In genomic region chr1:224317383-224318045, GRCh38 we compare ENCODE assay signal across 19 cellular contexts. TPM values are rescaled to one million over a fixed set of nuclear protein-coding genes. Genes with fewer than 3 reads are reported as not detected.
A peak's percentile ranks its signal among the peaks of the same experiment; 100 is the strongest.
DNase-seq lines count a peak whose midpoint lies in the region; ATAC-seq, FAIRE-seq and TF ChIP-seq lines count a peak whose summit lies in the region.
"Had no signal": no experiment of that assay in that cellular context is flagged by ENCODE, and none has a peak within 500 bp of the region (broad histone marks: within the 10 kb centered on the region; RNA-seq: fewer than 3 reads in every experiment).

No MANE protein-coding gene starts in this region.

- no peak for FAIRE-seq in GM12878 (lab: Jason Lieb, UNC)
- FAIRE-seq: endothelial cell of umbilical vein, GM18507 had no signal

- H3K4me3 ChIP-seq in GM12878: no peak overlapping the region

- H2AFZ ChIP-seq in GM12878 (ENCODE audit: control insufficient read depth, low read depth, low read length): no peak overlapping the region

- no peak overlapping the region for H3K4me2 ChIP-seq in GM12878 (ENCODE audit: control insufficient read depth, insufficient read depth)

- in situ Hi-C loops in GM12878 (cut with MboI): no loop called here

- DNase-seq in HEK293T (ENCODE audit: extremely low spot score) (peak; percentile 15), NCI-H2196 (lab: John Stamatoyannopoulos, UW; ENCODE audit: unreplicated experiment) (peak; percentile 78), GM12878 (ENCODE audit: low read depth, low spot score) (no peak)
- DNase-seq in stimulated activated CD4-positive, alpha-beta T cell treated with anti-CD3 and anti-CD28 coated beads, Interleukin-4, amount 100 ng/mL, for 24 hours: no peak
- DNase-seq in activated CD4-positive, alpha-beta memory T cell treated with anti-CD3 and anti-CD28 coated beads, Interleukin-2, amount 10 ng/mL, durations not matched to agents 7 days and 5 days: no peak
- no peak for DNase-seq in activated naive CD8-positive, alpha-beta T cell treated with anti-CD3 and anti-CD28 coated beads for 36 hours
- DNase-seq: activated CD4-positive, alpha-beta memory T cell treated with anti-CD3 and anti-CD28 coated beads for 36 hours; activated effector memory CD4-positive, alpha-beta T cell treated with anti-CD3 and anti-CD28 coated beads, Interleukin-2, amount 50 U/mL, for 16 hours; aorta; foreskin keratinocyte; Karpas-422; left ventricle myocardium superior; naive B cell; NCI-H226 had no signal

- SMC1A ChIA-PET in GM12878 (lab: Charles Lee; ENCODE audit: uncharacterized antibody, unreplicated experiment): interaction anchor here (0.7 to 1.8 kb wide), 4 partner anchors 12 to 149 kb away, joined by 3 to 4 read pairs (median 4); no protein-coding TSS in a partner anchor

- POLR2A ChIA-PET in HEK293T (lab: Yijun Ruan, JAX): interaction anchor here (1.6 kb wide), 1 partner anchor 12 kb away, joined by 4 read pairs; the partner anchor contains the start of gene NVL
- POLR2A ChIA-PET in GM12878 (lab: Charles Lee): no interaction called here
- POLR2A ChIA-PET in activated CD4-positive, alpha-beta memory T cell treated with anti-CD3 and anti-CD28 coated beads, Interleukin-2, amount 10 ng/mL, durations not matched to agents 7 days and 5 days (lab: Charles Lee): no interaction called here

- no peak for TF ChIP-seq EP300 in GM12878 (IDR thresholded peaks at IDR 0.05; ENCODE audit: borderline replicate concordance in 1 of 2, control insufficient read depth in 1 of 2, low read depth in 2 of 2, low read length in 2 of 2)

- CTCF ChIA-PET in HEK293T (lab: Yijun Ruan, JAX) (interaction anchor here (0.6 kb wide), 1 partner anchor 607 kb away, joined by 4 read pairs; no protein-coding TSS in a partner anchor), GM12878 (lab: Yijun Ruan, JAX) (interaction anchor here (0.6 kb wide), 1 partner anchor 179 kb away, joined by 3 read pairs; no protein-coding TSS in a partner anchor)
- CTCF ChIA-PET in activated CD4-positive, alpha-beta memory T cell treated with anti-CD3 and anti-CD28 coated beads, Interleukin-2, amount 10 ng/mL, durations not matched to agents 7 days and 5 days (lab: Charles Lee): no interaction called here

- no peak for TF ChIP-seq POLR2A in GM12878 (IDR thresholded peaks at IDR 0.05; ENCODE audit: low read depth, low read length)

- no peak for TF ChIP-seq RAD21 in GM12878 (IDR thresholded peaks at IDR 0.05; ENCODE audit: insufficient read depth, low read depth, low read length)

- H3K36me3 ChIP-seq in GM12878 (ENCODE audit: control insufficient read depth in 2 of 2, insufficient read depth in 2 of 2, low read length in 1 of 2): peaks cover 0 to 11% of the 10 kb centered on the region in 2 experiments; a peak in 1 of 4 replicates

- H3K4me1 ChIP-seq in GM12878 (ENCODE audit: control insufficient read depth, insufficient read depth, low read length): no peaks in the 10 kb centered on the region
- H3K4me1 ChIP-seq: foreskin keratinocyte had no signal

- ATAC-seq in GM12878 (no peak), HG03025 (IDR thresholded peaks at IDR 0.05; ENCODE audit: low FRiP score, unreplicated experiment) (no peak)
- ATAC-seq: foreskin keratinocyte, left ventricle myocardium superior had no signal

- H3K27ac ChIP-seq in C4-2B (peak overlapping the region; percentile 96), GM12878 (ENCODE audit: control insufficient read depth, insufficient read depth) (no peak overlapping the region)
- H3K27ac ChIP-seq: foreskin keratinocyte, HL-60 had no signal

- no peak overlapping the region for H3K27ac Mint-ChIP-seq in activated CD4-positive, alpha-beta memory T cell treated with anti-CD3 and anti-CD28 coated beads, Interleukin-2, amount 10 ng/mL, durations not matched to agents 7 days and 5 days
- H3K27ac Mint-ChIP-seq in activated naive CD8-positive, alpha-beta T cell treated with anti-CD3 and anti-CD28 coated beads for 36 hours: no peak overlapping the region
- H3K27ac Mint-ChIP-seq: activated CD4-positive, alpha-beta memory T cell treated with anti-CD3 and anti-CD28 coated beads for 36 hours had no signal

- no peaks in the 10 kb centered on the region for H3K9me3 ChIP-seq in GM12878 (replicated peaks; ENCODE audit: control insufficient read depth, insufficient read depth, low read length)

- no peak overlapping the region for H3K9ac ChIP-seq in GM12878 (ENCODE audit: control insufficient read depth, insufficient read depth, low read length)

- H3K4me3 Mint-ChIP-seq in activated CD4-positive, alpha-beta memory T cell treated with anti-CD3 and anti-CD28 coated beads, Interleukin-2, amount 10 ng/mL, durations not matched to agents 7 days and 5 days: no peak overlapping the region
- no peak overlapping the region for H3K4me3 Mint-ChIP-seq in activated naive CD8-positive, alpha-beta T cell treated with anti-CD3 and anti-CD28 coated beads for 36 hours
- H3K4me3 Mint-ChIP-seq: activated CD4-positive, alpha-beta memory T cell treated with anti-CD3 and anti-CD28 coated beads for 36 hours; naive B cell had no signal

- peaks cover 11% of the 10 kb centered on the region for H3K4me1 Mint-ChIP-seq in activated CD4-positive, alpha-beta memory T cell treated with anti-CD3 and anti-CD28 coated beads, Interleukin-2, amount 10 ng/mL, durations not matched to agents 7 days and 5 days
- H3K4me1 Mint-ChIP-seq in activated naive CD8-positive, alpha-beta T cell treated with anti-CD3 and anti-CD28 coated beads for 36 hours: peaks cover 12% of the 10 kb centered on the region

- H3K27me3 Mint-ChIP-seq in activated CD4-positive, alpha-beta memory T cell treated with anti-CD3 and anti-CD28 coated beads, Interleukin-2, amount 10 ng/mL, durations not matched to agents 7 days and 5 days: no peaks in the 10 kb centered on the region
- no peaks in the 10 kb centered on the region for H3K27me3 Mint-ChIP-seq in activated naive CD8-positive, alpha-beta T cell treated with anti-CD3 and anti-CD28 coated beads for 36 hours
- H3K27me3 Mint-ChIP-seq: activated CD4-positive, alpha-beta memory T cell treated with anti-CD3 and anti-CD28 coated beads for 36 hours; naive B cell had no signal

- intact Hi-C loops in GM12878 (cut with micrococcal nuclease; ENCODE audit: unreplicated experiment): no loop called here

- peaks cover 43% of the 10 kb centered on the region for H3K36me3 Mint-ChIP-seq in activated CD4-positive, alpha-beta memory T cell treated with anti-CD3 and anti-CD28 coated beads, Interleukin-2, amount 10 ng/mL, durations not matched to agents 7 days and 5 days (ENCODE audit: low read depth)
- peaks cover 9% of the 10 kb centered on the region for H3K36me3 Mint-ChIP-seq in activated naive CD8-positive, alpha-beta T cell treated with anti-CD3 and anti-CD28 coated beads for 36 hours

- H3K27me3 ChIP-seq in GM12878 (replicated peaks in 1 of 2; ENCODE audit: control insufficient read depth in 2 of 2, insufficient read depth in 2 of 2, low read length in 1 of 2): no peaks in the 10 kb centered on the region
- H3K27me3 ChIP-seq: foreskin keratinocyte had no signal

- 91% methylated on average over 4 of the region's 4 CpGs for WGBS in GM12878 (ENCODE audit: insufficient coverage, insufficient replicate concordance, low lambda C conversion rate, missing lambda C conversion rate)

- RAD21 ChIA-PET in GM12878 (lab: Charles Lee; ENCODE audit: unreplicated experiment): no interaction called here

- TF ChIP-seq CTCF in C4-2B (conservative IDR thresholded peaks at IDR 0.05) (no peak), GM12878 (IDR thresholded peaks at IDR 0.05 in 2 of 3, conservative IDR thresholded peaks at IDR 0.05 in 1 of 3; ENCODE audit: control insufficient read depth in 2 of 3, extremely low read depth in 1 of 3, insufficient read depth in 1 of 3, low read depth in 3 of 3, low read length in 3 of 3) (no peak)

- H3K79me2 ChIP-seq in GM12878 (ENCODE audit: control insufficient read depth, insufficient read depth, low read length): peaks cover 4% of the 10 kb centered on the region; the same call in 1 of the 2 replicates

- no peaks in the 10 kb centered on the region for H3K9me3 Mint-ChIP-seq in activated CD4-positive, alpha-beta memory T cell treated with anti-CD3 and anti-CD28 coated beads, Interleukin-2, amount 10 ng/mL, durations not matched to agents 7 days and 5 days
- no peaks in the 10 kb centered on the region for H3K9me3 Mint-ChIP-seq in activated naive CD8-positive, alpha-beta T cell treated with anti-CD3 and anti-CD28 coated beads for 36 hours
- H3K9me3 Mint-ChIP-seq: activated CD4-positive, alpha-beta memory T cell treated with anti-CD3 and anti-CD28 coated beads for 36 hours; naive B cell had no signal

- H4K20me1 ChIP-seq in GM12878 (ENCODE audit: control insufficient read depth, insufficient read depth): no peaks in the 10 kb centered on the region

- BruUV-seq in GM12878 (replicated peaks; lab: Mats Ljungman, UMichigan): TSS peak; percentile 19

RNA-seq across cellular contexts. Expression of gene NVL, which starts 12.5 kb away (rescaled TPM):
- total RNA-seq in GM12878 (2013; cell fraction: nucleolus; rRNA removed): 92.2 and 102 TPM in 2 replicates
- total RNA-seq in GM12878 (2014; rRNA removed): 23.5 and 32.9 TPM in 2 replicates
- total RNA-seq in GM12878 (2014; rRNA removed; fragmentation: Illumina TruSeq; extraction: Trizol): 38.0 and 41.3 TPM in 2 replicates
- 28.1 and 28.5 TPM in 2 replicates for total RNA-seq in GM12878 (2021)
- 14.0 TPM for polyA plus RNA-seq in GM12878 (2011; ENCODE audit: low read depth)
- 25.6 and 33.0 TPM in 2 replicates for polyA plus RNA-seq in GM12878 (2011; rRNA removed)
- 16.6 and 20.9 TPM in 2 replicates for polyA plus RNA-seq in GM12878 (2011; cell fraction: cytosol; rRNA removed)
- polyA plus RNA-seq in GM12878 (2011; cell fraction: nucleus; rRNA removed): 23.2 and 30.1 TPM in 2 replicates
- polyA plus RNA-seq in GM12878 (2012): 12.9 and 14.3 TPM in 2 replicates
- 43.6 and 58.2 TPM in 2 replicates for polyA plus RNA-seq in GM12878 (2014; fragmentation: Illumina TruSeq; extraction: Trizol)
- 10 to 100 TPM; 20.3 to 30.4 TPM for polyA plus RNA-seq in GM12878 (2014; fragmentation: Nextera tagmentation; extraction: Ambion mirVana)
- polyA plus RNA-seq in GM12878 (2014; rRNA removed): 32.7 and 37.4 TPM in 2 replicates
- 10 to 100 TPM; 46.4 to 49.6 TPM for polyA plus RNA-seq in GM12878 (2016; fragmentation: Nextera tagmentation; extraction: Ambion mirVana)
- 23.3 and 24.4 TPM in 2 replicates for polyA minus RNA-seq in GM12878 (2011; rRNA and poly(A)+ RNA removed)
- polyA minus RNA-seq in GM12878 (2011; cell fraction: cytosol; rRNA and poly(A)+ RNA removed): 9.9 and 10.2 TPM in 2 replicates
- polyA minus RNA-seq in GM12878 (2011; cell fraction: nucleus; rRNA and poly(A)+ RNA removed): 16.2 and 21.8 TPM in 2 replicates
- total RNA-seq in activated CD4-positive, alpha-beta memory T cell treated with anti-CD3 and anti-CD28 coated beads, Interleukin-2, amount 10 ng/mL, durations not matched to agents 7 days and 5 days: 10 to 100 TPM; 38.8 to 45.6 TPM
- total RNA-seq in activated naive CD8-positive, alpha-beta T cell treated with anti-CD3 and anti-CD28 coated beads for 36 hours: 10 to 100 TPM; 41.6 to 45.2 TPM

RNA-seq across cellular contexts. Expression of gene CNIH4, which starts 39.2 kb away (rescaled TPM):
- total RNA-seq in GM12878 (2013; cell fraction: nucleolus; rRNA removed): 38.0 and 39.4 TPM in 2 replicates
- total RNA-seq in GM12878 (2014; rRNA removed): 28.4 and 36.9 TPM in 2 replicates
- total RNA-seq in GM12878 (2014; rRNA removed; fragmentation: Illumina TruSeq; extraction: Trizol): 27.8 and 28.2 TPM in 2 replicates
- total RNA-seq in GM12878 (2021): 27.8 and 28.4 TPM in 2 replicates
- polyA plus RNA-seq in GM12878 (2011; ENCODE audit: low read depth): 5.5 TPM
- polyA plus RNA-seq in GM12878 (2011; rRNA removed): 67.3 and 69.8 TPM in 2 replicates
- 30.1 and 45.4 TPM in 2 replicates for polyA plus RNA-seq in GM12878 (2011; cell fraction: cytosol; rRNA removed)
- polyA plus RNA-seq in GM12878 (2011; cell fraction: nucleus; rRNA removed): 18.0 and 19.5 TPM in 2 replicates
- 25.2 and 31.2 TPM in 2 replicates for polyA plus RNA-seq in GM12878 (2012)
- 23.2 and 27.1 TPM in 2 replicates for polyA plus RNA-seq in GM12878 (2014; fragmentation: Illumina TruSeq; extraction: Trizol)
- 100 to 1,000 TPM; 134 to 173 TPM for polyA plus RNA-seq in GM12878 (2014; fragmentation: Nextera tagmentation; extraction: Ambion mirVana)
- polyA plus RNA-seq in GM12878 (2014; rRNA removed): 27.6 and 33.1 TPM in 2 replicates
- 10 to 100 TPM; 87.2 to 87.8 TPM for polyA plus RNA-seq in GM12878 (2016; fragmentation: Nextera tagmentation; extraction: Ambion mirVana)
- polyA minus RNA-seq in GM12878 (2011; rRNA and poly(A)+ RNA removed): 30.2 and 55.3 TPM in 2 replicates
- 7.4 and 12.4 TPM in 2 replicates for polyA minus RNA-seq in GM12878 (2011; cell fraction: cytosol; rRNA and poly(A)+ RNA removed)
- 16.7 and 23.3 TPM in 2 replicates for polyA minus RNA-seq in GM12878 (2011; cell fraction: nucleus; rRNA and poly(A)+ RNA removed)
- 10 to 100 TPM; 48.6 to 52.1 TPM for total RNA-seq in activated CD4-positive, alpha-beta memory T cell treated with anti-CD3 and anti-CD28 coated beads, Interleukin-2, amount 10 ng/mL, durations not matched to agents 7 days and 5 days
- total RNA-seq in activated naive CD8-positive, alpha-beta T cell treated with anti-CD3 and anti-CD28 coated beads for 36 hours: 10 to 100 TPM; 48.5 to 53.2 TPM

Comparison
In these comparisons a context has a peak if more than half of its experiments do, and no peak if none do; other contexts are left out.
1. DNase-seq: peak in HEK293T (single experiment) and NCI-H2196 (single experiment); none in GM12878 (single experiment), stimulated activated CD4-positive, alpha-beta T cell treated with anti-CD3 and anti-CD28 coated beads, Interleukin-4, amount 100 ng/mL, for 24 hours (single experiment), activated CD4-positive, alpha-beta memory T cell treated with anti-CD3 and anti-CD28 coated beads, Interleukin-2, amount 10 ng/mL, durations not matched to agents 7 days and 5 days (single experiment) and activated naive CD8-positive, alpha-beta T cell treated with anti-CD3 and anti-CD28 coated beads for 36 hours (single experiment).